In the genomic region with DNA sequence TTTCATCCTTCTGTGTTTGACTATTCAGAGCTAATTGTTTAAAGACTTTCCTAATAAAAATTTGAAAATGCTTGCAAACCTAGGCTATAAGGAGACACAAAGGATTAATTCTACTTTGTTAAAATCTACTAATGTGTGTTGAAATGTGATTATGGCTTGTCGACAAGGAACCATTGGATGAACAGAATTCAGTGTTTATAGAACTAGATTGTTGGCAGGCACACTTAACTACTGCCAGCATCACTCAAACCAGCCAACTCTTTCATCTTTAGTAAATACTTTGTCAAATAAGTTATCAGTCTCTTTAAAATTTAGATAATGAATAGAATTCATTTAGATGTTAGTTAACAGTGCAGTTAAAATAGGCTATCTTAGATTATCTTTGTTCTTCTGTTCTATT, we compare ENCODE assay signal across 13 cellular contexts. TPM values are rescaled to one million over a fixed set of nuclear protein-coding genes. Genes with fewer than 3 reads are reported as not detected.
DNase-seq lines count a peak whose midpoint lies in the region; TF ChIP-seq lines count a peak whose summit lies in the region.
"Had no signal": no experiment of that assay in that cellular context is flagged by ENCODE, and none has a peak within 500 bp of the region (broad histone marks: within the 10 kb centered on the region; RNA-seq: fewer than 3 reads in every experiment).

No MANE protein-coding gene starts in this region.

- no peak overlapping the region for H3K4me3 ChIP-seq in HEK293 (ENCODE audit: low read depth, low read length)
- H3K4me3 ChIP-seq in mesendoderm (ENCODE audit: low read length): no peak overlapping the region
- H3K4me3 ChIP-seq in transverse colon: no peak overlapping the region
- no peak overlapping the region for H3K4me3 ChIP-seq in neuronal stem cell (ENCODE audit: low read length in 2 of 2)
- H3K4me3 ChIP-seq: BLaER1 treated with 17β-estradiol and CSF1 and Interleukin-3, amounts not matched to agents 10 nM and 100 nM had no signal

- TF ChIP-seq CTCF in HEK293 (tag by site-specific recombination; IDR thresholded peaks at IDR 0.05) (no peak), transverse colon (IDR thresholded peaks at IDR 0.05) (no peak)

- no peak overlapping the region for H3K14ac ChIP-seq in neuronal stem cell (ENCODE audit: low read length)

- no peak overlapping the region for H2AK5ac ChIP-seq in mesendoderm (ENCODE audit: low read length)
- no peak overlapping the region for H2AK5ac ChIP-seq in neuronal stem cell (ENCODE audit: low read depth, low read length)

- H3K4me2 ChIP-seq in mesendoderm (ENCODE audit: low read length): no peak overlapping the region
- no peak overlapping the region for H3K4me2 ChIP-seq in neuronal stem cell (ENCODE audit: insufficient read depth, low read length, poor library complexity, severe bottlenecking)
- H3K4me2 ChIP-seq: BLaER1 treated with 17β-estradiol and CSF1 and Interleukin-3, amounts not matched to agents 10 nM and 100 nM had no signal

- no peak overlapping the region for H3K56ac ChIP-seq in mesendoderm (ENCODE audit: low read length)

- CTCF ChIA-PET in HEK293 (lab: Yijun Ruan, JAX): interaction anchor here (0.6 to 1.1 kb wide), 5 partner anchors 17 to 562 kb away, joined by 3 to 4 read pairs (median 3); no protein-coding TSS in a partner anchor

- TF ChIP-seq EP300 in transverse colon (IDR thresholded peaks at IDR 0.05; ENCODE audit: low read depth): no peak

- no peak overlapping the region for H2BK12ac ChIP-seq in neuronal stem cell (ENCODE audit: low read length)

- H3K9ac ChIP-seq in mesendoderm (ENCODE audit: low read length): no peak overlapping the region
- no peak overlapping the region for H3K9ac ChIP-seq in neuronal stem cell (ENCODE audit: low read depth, low read length, poor library complexity)
- H3K9ac ChIP-seq: BLaER1 treated with 17β-estradiol and CSF1 and Interleukin-3, amounts not matched to agents 10 nM and 100 nM had no signal

- peaks cover 5% of the 10 kb centered on the region for H3K79me2 ChIP-seq in mesendoderm (ENCODE audit: control insufficient read depth, insufficient read depth, low read length)

- H2BK120ac ChIP-seq in mesendoderm (ENCODE audit: low read depth, low read length) (no peak overlapping the region), neuronal stem cell (ENCODE audit: low read depth, low read length) (no peak overlapping the region)

- no peak overlapping the region for H3K27ac ChIP-seq in HEK293 (ENCODE audit: extremely low read depth, low read depth, low read length)
- no peak overlapping the region for H3K27ac ChIP-seq in mesendoderm (ENCODE audit: low read depth, low read length)
- no peak overlapping the region for H3K27ac ChIP-seq in transverse colon
- H3K27ac ChIP-seq in neuronal stem cell (replicated peaks; ENCODE audit: low read length): no peak overlapping the region
- H3K27ac ChIP-seq: BLaER1 treated with 17β-estradiol and CSF1 and Interleukin-3, amounts not matched to agents 10 nM and 100 nM had no signal

- H4K8ac ChIP-seq in mesendoderm (ENCODE audit: low read depth, low read length) (no peak overlapping the region), neuronal stem cell (ENCODE audit: low read depth, low read length) (no peak overlapping the region)

- H2AFZ ChIP-seq in neuronal stem cell (ENCODE audit: low read length): no peak overlapping the region

- peak; percentile 20 for DNase-seq in NCI-H446 treated with DMSO at 0.1 percent for 48 hours (lab: John Stamatoyannopoulos, UW)
- DNase-seq in astrocyte of the hippocampus (ENCODE audit: low read depth, low spot score): peak; percentile 19
- peak; percentile 7 for DNase-seq in mesendoderm
- DNase-seq in transverse colon: no peak
- DNase-seq in neuronal stem cell (ENCODE audit: low spot score): no peak
- DNase-seq in DMS79 (lab: John Stamatoyannopoulos, UW): no peak
- DNase-seq: CD8-positive, alpha-beta T cell; DMS 273 treated with DMSO at 0.1 percent for 48 hours; DMS53; GOT3; H7 had no signal

- H3K9me3 ChIP-seq in HEK293 (ENCODE audit: control insufficient read depth, insufficient read depth, low read depth, low read length): no peaks in the 10 kb centered on the region
- no peaks in the 10 kb centered on the region for H3K9me3 ChIP-seq in transverse colon
- no peaks in the 10 kb centered on the region for H3K9me3 ChIP-seq in neuronal stem cell (replicated peaks in 1 of 2; ENCODE audit: control insufficient read depth in 2 of 2, insufficient read depth in 1 of 2, low read depth in 1 of 2, low read length in 2 of 2)

- H3K4ac ChIP-seq in mesendoderm (ENCODE audit: low read depth, low read length) (no peak overlapping the region), neuronal stem cell (ENCODE audit: low read length) (no peak overlapping the region)

- no peaks in the 10 kb centered on the region for H3K36me3 ChIP-seq in HEK293 (ENCODE audit: control insufficient read depth in 2 of 2, insufficient read depth in 1 of 2, low read length in 2 of 2)
- H3K36me3 ChIP-seq in mesendoderm (ENCODE audit: control insufficient read depth, insufficient read depth, low read length): no peaks in the 10 kb centered on the region
- H3K36me3 ChIP-seq in transverse colon: no peaks in the 10 kb centered on the region
- H3K36me3 ChIP-seq in neuronal stem cell (replicated peaks in 1 of 2; ENCODE audit: control insufficient read depth in 2 of 2, insufficient read depth in 2 of 2, low read length in 2 of 2): no peaks in the 10 kb centered on the region

- no peak overlapping the region for H4K91ac ChIP-seq in neuronal stem cell (ENCODE audit: low read depth, low read length, poor library complexity)

- no CpG with 5 or more reads among the region's 1 CpG for WGBS in mesendoderm (ENCODE audit: extremely low coverage, insufficient coverage, low lambda C conversion rate)
- 62 to 73% methylated on average over 1 of the region's 1 CpG for WGBS in transverse colon (ENCODE audit: low coverage in 1 of 2), 2 donors
- no CpG with 5 or more reads among the region's 1 CpG for WGBS in neuronal stem cell (ENCODE audit: extremely low coverage in 2 of 2, insufficient read length in 2 of 2, insufficient replicate concordance in 1 of 2), 2 donors

- H3K79me1 ChIP-seq in mesendoderm (ENCODE audit: low read length) (peaks cover 3% of the 10 kb centered on the region), neuronal stem cell (ENCODE audit: low read depth, low read length) (no peaks in the 10 kb centered on the region)

- no peak overlapping the region for H3K23ac ChIP-seq in mesendoderm (ENCODE audit: low read length)
- no peak overlapping the region for H3K23ac ChIP-seq in neuronal stem cell (ENCODE audit: low read depth, low read length, poor library complexity)

- no peak overlapping the region for H3K18ac ChIP-seq in mesendoderm (ENCODE audit: low read length)
- H3K18ac ChIP-seq in neuronal stem cell (ENCODE audit: low read length): no peak overlapping the region

- H2BK5ac ChIP-seq in mesendoderm (ENCODE audit: low read length): no peak overlapping the region
- H2BK5ac ChIP-seq in neuronal stem cell (ENCODE audit: low read length): no peak overlapping the region

- no peaks in the 10 kb centered on the region for H3K27me3 ChIP-seq in mesendoderm (ENCODE audit: insufficient read depth, low read length, poor library complexity)
- H3K27me3 ChIP-seq in transverse colon: no peaks in the 10 kb centered on the region
- H3K27me3 ChIP-seq in neuronal stem cell (ENCODE audit: control insufficient read depth in 3 of 3, insufficient read depth in 3 of 3, low read depth in 1 of 3, low read length in 3 of 3): no peaks in the 10 kb centered on the region
- H3K27me3 ChIP-seq: BLaER1 treated with 17β-estradiol and CSF1 and Interleukin-3, amounts not matched to agents 10 nM and 100 nM had no signal

- in situ Hi-C loops in transverse colon (cut with MboI; ENCODE audit: low pct_ligation_motif_present in 1 of 4, low pct_unique_long_range_greater_than_20kb in 1 of 4, low sequenced_read_pairs in 3 of 4): no loop called here

- POLR2A ChIA-PET in HEK293 (lab: Yijun Ruan, JAX): no interaction called here

- peaks cover 14% of the 10 kb centered on the region; the same call in 1 of the 2 replicates for H3K4me1 ChIP-seq in HEK293 (ENCODE audit: control insufficient read depth, insufficient read depth, low read length)
- no peaks in the 10 kb centered on the region for H3K4me1 ChIP-seq in mesendoderm (ENCODE audit: control insufficient read depth, low read depth, low read length)
- H3K4me1 ChIP-seq in transverse colon: no peaks in the 10 kb centered on the region
- peaks cover 0 to 4% of the 10 kb centered on the region in 2 donors for H3K4me1 ChIP-seq in neuronal stem cell (ENCODE audit: control insufficient read depth in 2 of 2, insufficient read depth in 1 of 2, low read depth in 1 of 2, low read length in 2 of 2)

- intact Hi-C loops in transverse colon (cut with DNase I; ENCODE audit: low total_unique reads): no loop called here

- H2BK15ac ChIP-seq in mesendoderm (replicated peaks; ENCODE audit: low read depth) (no peak overlapping the region), neuronal stem cell (ENCODE audit: low read length) (no peak overlapping the region)

- TF ChIP-seq POLR2A in transverse colon (IDR thresholded peaks at IDR 0.05): no peak

- no peak overlapping the region for H4K5ac ChIP-seq in mesendoderm (ENCODE audit: low read length)

TF ChIP-seq in HEK293, 187 proteins besides CTCF, POLR2A, EP300 and RAD21 (continues in another document):
- TF ChIP-seq ZNF274 (IDR thresholded peaks at IDR 0.05; ENCODE audit: low read length) (no peak), ZNF274 (tag by site-specific recombination; IDR thresholded peaks at IDR 0.05; ENCODE audit: borderline replicate concordance) (no peak), TCF7L2 (IDR thresholded peaks at IDR 0.05; ENCODE audit: borderline replicate concordance, low read depth, low read length) (peak; percentile 51)

RNA-seq across cellular contexts. Expression of a gene that starts 27.6 kb away (rescaled TPM):
- polyA plus RNA-seq in mesendoderm (2013, experiment 1 of 2): 11.9 TPM
- polyA plus RNA-seq in mesendoderm (2013, experiment 2 of 2): 12.1 TPM
- 10 to 100 TPM in 2 of 4 donors, 1 to 10 TPM in 2; 1.9 to 17.1 (median 9.9) TPM for total RNA-seq in transverse colon
- 23.8 TPM for polyA plus RNA-seq in neuronal stem cell (2013, experiment 1 of 2)
- 23.9 TPM for polyA plus RNA-seq in neuronal stem cell (2013, experiment 2 of 2)

RNA-seq across cellular contexts. Expression of a gene that starts 28.1 kb away (rescaled TPM):
- polyA plus RNA-seq in mesendoderm (2013, experiment 1 of 2): 135 TPM
- 136 TPM for polyA plus RNA-seq in mesendoderm (2013, experiment 2 of 2)
- total RNA-seq in transverse colon: 100 to 1,000 TPM in 2 of 4 donors, 10 to 100 TPM in 2; 32.0 to 130 (median 77.9) TPM
- 111 TPM for polyA plus RNA-seq in neuronal stem cell (2013, experiment 1 of 2)
- polyA plus RNA-seq in neuronal stem cell (2013, experiment 2 of 2): 112 TPM

Comparison
In these comparisons a context has a peak if more than half of its experiments do, and no peak if none do; other contexts are left out.
1. DNase-seq: peak in NCI-H446 treated with DMSO at 0.1 percent for 48 hours (single experiment), astrocyte of the hippocampus (single experiment) and mesendoderm (single experiment); none in transverse colon (single experiment), neuronal stem cell (single experiment) and DMS79 (single experiment).